In the genomic region with DNA sequence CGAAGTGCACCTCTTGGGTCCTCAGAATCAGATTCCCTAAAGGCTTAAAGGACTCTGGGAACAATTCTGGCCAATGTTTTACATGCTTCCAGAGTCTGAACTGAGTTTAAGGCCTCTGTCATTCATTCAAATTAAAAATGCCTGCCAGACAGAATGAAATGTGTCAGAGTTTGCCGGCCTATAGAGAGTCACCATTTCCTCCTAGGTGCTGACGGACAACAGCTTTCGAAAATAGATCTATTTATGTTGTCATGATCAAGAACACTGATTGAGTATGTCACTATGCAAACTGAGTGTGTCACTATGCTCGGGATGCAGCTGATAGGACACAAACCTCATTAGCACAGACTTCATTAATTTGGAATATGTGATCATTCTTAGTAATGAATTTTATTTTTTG, we compare ENCODE assay signal across 8 cellular contexts.
"Had no signal": no experiment of that assay in that cellular context is flagged by ENCODE, and none has a peak within 500 bp of the region (broad histone marks: within the 10 kb centered on the region; RNA-seq: fewer than 3 reads in every experiment).

No MANE protein-coding gene starts in this region.

- H3K4me3 Mint-ChIP-seq: IgD-negative memory B cell had no signal

- ATAC-seq: HepG2, K562 had no signal

- H3K4me3 ChIP-seq: K562 had no signal

- FAIRE-seq: HepG2, HTR-8/SVneo, K562 had no signal

- DNase-seq: IMR-90, KBM-7, KG1 had no signal

- H3K9me3 Mint-ChIP-seq: IgD-negative memory B cell had no signal

- H3K27me3 Mint-ChIP-seq: IgD-negative memory B cell had no signal

- H3K27ac ChIP-seq: HL-60 had no signal
